In the genomic region with DNA sequence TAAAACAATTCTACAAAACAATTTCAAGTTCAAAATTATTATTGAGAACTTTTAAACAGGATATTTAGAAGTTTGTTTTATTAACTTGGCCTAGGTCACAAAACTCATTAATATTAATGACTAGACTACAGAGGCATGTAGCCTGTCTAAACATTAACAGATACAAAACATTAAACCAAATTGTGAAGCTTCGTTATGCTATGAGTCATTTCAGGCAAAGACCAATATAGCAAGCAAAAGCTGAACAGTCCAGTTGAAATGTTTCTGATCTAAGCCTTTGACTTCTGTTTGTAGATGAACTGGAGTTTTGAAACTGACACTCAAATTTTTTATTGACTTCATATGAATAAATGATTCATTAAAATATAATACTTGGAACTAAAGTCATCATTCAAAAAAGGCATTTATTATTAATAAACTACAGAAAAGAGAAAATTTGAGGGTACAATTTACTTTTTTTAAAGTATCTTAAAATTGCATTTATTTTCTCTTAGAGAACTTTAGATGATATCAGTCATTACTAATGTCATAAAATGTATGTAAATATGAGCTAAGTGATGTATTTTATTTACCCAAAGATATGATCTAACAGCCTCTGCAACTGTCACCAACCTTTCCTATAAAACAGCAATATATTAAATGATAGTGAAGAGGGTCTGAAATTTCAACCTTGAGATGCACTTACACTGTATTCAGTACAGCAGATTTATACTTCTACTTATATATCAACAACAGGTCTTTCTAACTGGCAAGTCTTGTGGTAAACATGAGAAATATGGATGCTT, we compare ENCODE assay signal across 12 cellular contexts.
A peak's percentile ranks its signal among the peaks of the same experiment; 100 is the strongest.
DNase-seq lines count a peak whose midpoint lies in the region; ATAC-seq, FAIRE-seq and TF ChIP-seq lines count a peak whose summit lies in the region.
"Had no signal": no experiment of that assay in that cellular context is flagged by ENCODE, and none has a peak within 500 bp of the region (broad histone marks: within the 10 kb centered on the region; RNA-seq: fewer than 3 reads in every experiment).

No MANE protein-coding gene starts in this region.

- H3K9me3 ChIP-seq in pancreas (no peaks in the 10 kb centered on the region), vagina (peaks cover 5% of the 10 kb centered on the region)

- peaks cover 0 to 9% (median 0%) of the 10 kb centered on the region in 3 donors for H3K4me1 ChIP-seq in pancreas
- peaks cover 18% of the 10 kb centered on the region for H3K4me1 ChIP-seq in vagina

- TF ChIP-seq POLR2A in GM12892 (IDR thresholded peaks at IDR 0.05; ENCODE audit: low read depth, low read length) (no peak), vagina (IDR thresholded peaks at IDR 0.05) (no peak)

- TF ChIP-seq CTCF in pancreas (IDR thresholded peaks at IDR 0.05) (no peak), vagina (IDR thresholded peaks at IDR 0.05) (no peak)

- H3K4me3 ChIP-seq in pancreas, result no peak overlapping the region
- no peak overlapping the region for H3K4me3 ChIP-seq in vagina

- FAIRE-seq in pancreas (lab: Jason Lieb, UNC) (peak; percentile 81), GM12892 (lab: Jason Lieb, UNC) (no peak)

- WGBS in pancreas, 2 donors, result 50 to 51% methylated on average over 1 of the region's 1 CpG

- ATAC-seq in GM19025 (IDR thresholded peaks at IDR 0.05; ENCODE audit: low read depth, unreplicated experiment) (peak; percentile 96), HG02759 (IDR thresholded peaks at IDR 0.05; ENCODE audit: unreplicated experiment) (peak; percentile 95), pancreas (peak in 3 of 4 donors; percentile 60 to 78 (median 68))

- DNase-seq in LHCN-M2 (ENCODE audit: low read depth), result peak; percentile 7
- DNase-seq in pancreas, result no peak
- DNase-seq in GF-D8 (lab: John Stamatoyannopoulos, UW), result no peak
- no peak for DNase-seq in GM12892 (ENCODE audit: insufficient read length)
- no peak for DNase-seq in vagina (ENCODE audit: extremely low spot score in 2 of 2)
- DNase-seq in NCI-H345 treated with DMSO at 0.1 percent for 48 hours (lab: John Stamatoyannopoulos, UW; ENCODE audit: unreplicated experiment), result no peak
- DNase-seq: activated naive CD8-positive, alpha-beta T cell treated with anti-CD3 and anti-CD28 coated beads for 36 hours; NCI-H1694; stimulated activated CD8-positive, alpha-beta memory T cell treated with anti-CD3 and anti-CD28 coated beads, Interleukin-4, amount 100 ng/mL, for 48 hours; T-helper 9 cell had no signal

- H3K36me3 ChIP-seq in pancreas (no peaks in the 10 kb centered on the region), vagina (peaks cover 0 to 4% of the 10 kb centered on the region in 2 donors)

- H3K27ac ChIP-seq in pancreas, result no peak overlapping the region
- H3K27ac ChIP-seq in vagina, result no peak overlapping the region

- intact Hi-C loops in pancreas (cut with DNase I) (no loop called here), vagina (cut with DNase I) (no loop called here)

- no peaks in the 10 kb centered on the region for H3K27me3 ChIP-seq in pancreas
- H3K27me3 ChIP-seq in vagina, result no peaks in the 10 kb centered on the region
